ENCODE assay signal across 33 cellular contexts in the genomic region with DNA sequence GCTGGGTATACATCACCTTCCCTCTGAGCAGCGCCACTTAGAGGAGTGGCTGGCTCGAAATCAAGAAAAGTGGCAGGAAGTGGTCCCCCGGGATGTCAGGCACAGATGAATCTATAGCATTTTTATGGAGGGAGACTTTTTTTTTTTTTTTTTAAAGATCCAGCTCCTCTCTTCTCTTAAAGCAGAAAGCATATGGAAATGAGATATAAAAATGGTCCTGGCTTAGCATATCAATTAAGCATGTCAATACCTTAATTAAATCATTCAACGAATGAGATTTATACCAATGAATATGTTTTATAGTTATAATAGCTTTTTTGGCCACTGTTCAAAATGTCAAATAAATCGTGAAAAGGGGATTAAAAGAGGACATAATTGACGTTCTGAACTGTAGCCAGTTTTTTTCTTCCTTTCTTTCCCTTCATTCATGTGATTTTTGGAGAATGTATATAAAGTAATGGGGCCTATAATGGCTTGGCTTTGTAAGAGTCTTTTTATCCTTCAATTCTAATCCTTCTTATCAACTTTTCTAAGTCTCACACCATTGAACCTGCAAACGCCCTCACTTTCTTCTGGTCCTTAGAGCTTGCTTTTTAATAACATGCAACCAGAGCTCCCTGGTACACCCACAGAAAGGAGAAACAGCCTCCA.
A peak's percentile ranks its signal among the peaks of the same experiment; 100 is the strongest.
DNase-seq lines count a peak whose midpoint lies in the region; ATAC-seq and TF ChIP-seq lines count a peak whose summit lies in the region.
"Had no signal": no experiment of that assay in that cellular context is flagged by ENCODE, and none has a peak within 500 bp of the region (broad histone marks: within the 10 kb centered on the region; RNA-seq: fewer than 3 reads in every experiment).

No MANE protein-coding gene starts in this region.

- H3K4me1 ChIP-seq in BE2C (peaks cover 61% of the 10 kb centered on the region), HAP-1 (peaks cover 32% of the 10 kb centered on the region)
- H3K4me1 ChIP-seq: esophagus muscularis mucosa, foreskin keratinocyte, lower lobe of right lung, right atrium auricular region, stomach, tibial artery had no signal

- TF ChIP-seq CTCF in BE2C (IDR thresholded peaks at IDR 0.05; ENCODE audit: low read depth, low read length), result no peak

- DNase-seq in BE2C (peak; percentile 78), HAP-1 (ENCODE audit: low spot score in 2 of 2) (peak; percentile 93 to 100), NCI-H187 treated with DMSO at 0.1 percent for 48 hours (lab: John Stamatoyannopoulos, UW) (peak; percentile 69), dedifferentiated amniotic fluid mesenchymal stem cell (ENCODE audit: extremely low spot score) (no peak), SIG-M5 treated with dmso at 0.1 percent for 504 hours (lab: John Stamatoyannopoulos, UW; ENCODE audit: unreplicated experiment) (no peak)
- DNase-seq in activated T-helper 2 cell treated with anti-CD3 and anti-CD28 coated beads, Interferon-gamma antibody, Interleukin-2, Interleukin-4, amounts not matched to agents 10 μg/mL and 5 μg/mL and 100 μg/mL, durations not matched to agents 14 hours and 24 hours and 36 hours (ENCODE audit: low spot score), result no peak
- DNase-seq: activated CD4-positive, alpha-beta memory T cell treated with anti-CD3 and anti-CD28 coated beads, Interleukin-2, amount 10 ng/mL, durations not matched to agents 7 days and 5 days; activated CD4-positive, alpha-beta T cell treated with anti-CD3 and anti-CD28 coated beads for 1 hour; activated CD8-positive, alpha-beta memory T cell treated with anti-CD3 and anti-CD28 coated beads, Interleukin-2, amount 50 U/mL, for 48 hours; caudate nucleus; COR-L47; DND-41; foreskin keratinocyte; KBM-7; lower lobe of right lung; MM.1S; NCI-H2029 treated with DMSO at 0.1 percent for 48 hours; NCI-H510A treated with DMSO at 0.1 percent for 48 hours; ovary; RPMI8226; stimulated activated CD4-positive, alpha-beta T cell treated with anti-CD3 and anti-CD28 coated beads, Interleukin-1b, Interleukin-23, amount 100 ng/mL, for 48 hours; stimulated activated CD8-positive, alpha-beta memory T cell treated with anti-CD3 and anti-CD28 coated beads, Interleukin-4, amount 100 ng/mL, for 48 hours; stomach; tibial artery had no signal

- intact Hi-C loops in activated T-helper 2 cell treated with anti-CD3 and anti-CD28 coated beads, Interferon-gamma antibody, Interleukin-2, Interleukin-4, amounts not matched to agents 10 μg/mL and 5 μg/mL and 100 μg/mL, durations not matched to agents 14 hours and 24 hours and 36 hours (cut with micrococcal nuclease), result loop anchor here (5.0 kb wide), 1 partner anchor 151 kb away; no protein-coding TSS in a partner anchor

- no peaks in the 10 kb centered on the region for H3K9me3 Mint-ChIP-seq in activated T-helper 2 cell treated with anti-CD3 and anti-CD28 coated beads, Interferon-gamma antibody, Interleukin-2, Interleukin-4, amounts not matched to agents 10 μg/mL and 5 μg/mL and 100 μg/mL, durations not matched to agents 14 hours and 24 hours and 36 hours
- H3K9me3 Mint-ChIP-seq: activated CD4-positive, alpha-beta memory T cell treated with anti-CD3 and anti-CD28 coated beads, Interleukin-2, amount 10 ng/mL, durations not matched to agents 7 days and 5 days; activated naive CD4-positive, alpha-beta T cell treated with anti-CD3 and anti-CD28 coated beads, Interleukin-2, amount 50 U/mL, for 24 hours; dendritic cell treated with granulocyte-macrophage colony-stimulating factor and Interleukin-4, amounts not matched to agents 40 ng/mL and 50 ng/mL, for 4 days; nephron; T-helper 1 cell treated with Interleukin-12 subunit alpha and Interleukin-12 subunit beta and Interleukin-4 antibody, amounts not matched to agents 30 μg/mL and 1 μg/mL, for 36 hours had no signal

- in situ Hi-C loops in HAP-1 (cut with MboI; ENCODE audit: low sequenced_read_pairs), result no loop called here

- H3K27me3 ChIP-seq in BE2C (no peaks in the 10 kb centered on the region), HAP-1 (ENCODE audit: low read depth) (no peaks in the 10 kb centered on the region)
- H3K27me3 ChIP-seq: BLaER1 treated with 17β-estradiol and CSF1 and Interleukin-3, amounts not matched to agents 10 nM and 100 nM; esophagus muscularis mucosa; foreskin keratinocyte; ovary; right atrium auricular region; stomach; tibial artery had no signal

- H3K36me3 ChIP-seq in BE2C, result no peaks in the 10 kb centered on the region
- no peaks in the 10 kb centered on the region for H3K36me3 ChIP-seq in HAP-1 (replicated peaks)
- H3K36me3 ChIP-seq: BLaER1 treated with 17β-estradiol and CSF1 and Interleukin-3, amounts not matched to agents 10 nM and 100 nM; esophagus muscularis mucosa; lower lobe of right lung; ovary; right atrium auricular region; stomach; tibial artery had no signal

- H3K4me1 Mint-ChIP-seq in activated T-helper 2 cell treated with anti-CD3 and anti-CD28 coated beads, Interferon-gamma antibody, Interleukin-2, Interleukin-4, amounts not matched to agents 10 μg/mL and 5 μg/mL and 100 μg/mL, durations not matched to agents 14 hours and 24 hours and 36 hours (ENCODE audit: low read depth), result peaks cover 31% of the 10 kb centered on the region
- H3K4me1 Mint-ChIP-seq: activated naive CD4-positive, alpha-beta T cell treated with anti-CD3 and anti-CD28 coated beads, Interleukin-2, amount 50 U/mL, for 24 hours had no signal

- H3K4me3 Mint-ChIP-seq in activated T-helper 2 cell treated with anti-CD3 and anti-CD28 coated beads, Interferon-gamma antibody, Interleukin-2, Interleukin-4, amounts not matched to agents 10 μg/mL and 5 μg/mL and 100 μg/mL, durations not matched to agents 14 hours and 24 hours and 36 hours (ENCODE audit: low read depth), result no peak overlapping the region
- H3K4me3 Mint-ChIP-seq: activated CD4-positive, alpha-beta memory T cell treated with anti-CD3 and anti-CD28 coated beads, Interleukin-2, amount 10 ng/mL, durations not matched to agents 7 days and 5 days; activated naive CD4-positive, alpha-beta T cell treated with anti-CD3 and anti-CD28 coated beads, Interleukin-2, amount 50 U/mL, for 24 hours; dendritic cell treated with granulocyte-macrophage colony-stimulating factor and Interleukin-4, amounts not matched to agents 40 ng/mL and 50 ng/mL, for 4 days; nephron; T-helper 1 cell treated with Interleukin-12 subunit alpha and Interleukin-12 subunit beta and Interleukin-4 antibody, amounts not matched to agents 30 μg/mL and 1 μg/mL, for 36 hours had no signal

- peaks cover 2% of the 10 kb centered on the region for H3K27me3 Mint-ChIP-seq in activated T-helper 2 cell treated with anti-CD3 and anti-CD28 coated beads, Interferon-gamma antibody, Interleukin-2, Interleukin-4, amounts not matched to agents 10 μg/mL and 5 μg/mL and 100 μg/mL, durations not matched to agents 14 hours and 24 hours and 36 hours (ENCODE audit: low read depth)
- H3K27me3 Mint-ChIP-seq: activated CD4-positive, alpha-beta memory T cell treated with anti-CD3 and anti-CD28 coated beads, Interleukin-2, amount 10 ng/mL, durations not matched to agents 7 days and 5 days had no signal

- peak; percentile 13; the same call in 1 of the 3 replicates for ATAC-seq in SK-N-SH treated with all-trans-retinoic acid at 6 μM for 48 hours
- ATAC-seq: foreskin keratinocyte, lower lobe of right lung had no signal

- H3K4me3 ChIP-seq in BE2C (ENCODE audit: low read depth, low read length) (no peak overlapping the region), HAP-1 (no peak overlapping the region)
- H3K4me3 ChIP-seq: BLaER1 treated with 17β-estradiol and CSF1 and Interleukin-3, amounts not matched to agents 10 nM and 100 nM; esophagus muscularis mucosa; lower lobe of right lung; ovary; right atrium auricular region; smooth muscle cell; stomach; tibial artery had no signal

- H3K36me3 Mint-ChIP-seq in activated T-helper 2 cell treated with anti-CD3 and anti-CD28 coated beads, Interferon-gamma antibody, Interleukin-2, Interleukin-4, amounts not matched to agents 10 μg/mL and 5 μg/mL and 100 μg/mL, durations not matched to agents 14 hours and 24 hours and 36 hours (ENCODE audit: low read depth), result no peaks in the 10 kb centered on the region
- H3K36me3 Mint-ChIP-seq: activated naive CD4-positive, alpha-beta T cell treated with anti-CD3 and anti-CD28 coated beads, Interleukin-2, amount 50 U/mL, for 24 hours had no signal

- H3K9me3 ChIP-seq in BE2C (no peaks in the 10 kb centered on the region), HAP-1 (no peaks in the 10 kb centered on the region)
- H3K9me3 ChIP-seq: esophagus muscularis mucosa, lower lobe of right lung, ovary, right atrium auricular region, stomach, tibial artery had no signal

- H3K27ac Mint-ChIP-seq in activated T-helper 2 cell treated with anti-CD3 and anti-CD28 coated beads, Interferon-gamma antibody, Interleukin-2, Interleukin-4, amounts not matched to agents 10 μg/mL and 5 μg/mL and 100 μg/mL, durations not matched to agents 14 hours and 24 hours and 36 hours, result no peak overlapping the region
- H3K27ac Mint-ChIP-seq: activated CD4-positive, alpha-beta memory T cell treated with anti-CD3 and anti-CD28 coated beads, Interleukin-2, amount 10 ng/mL, durations not matched to agents 7 days and 5 days; activated naive CD4-positive, alpha-beta T cell treated with anti-CD3 and anti-CD28 coated beads, Interleukin-2, amount 50 U/mL, for 24 hours; dendritic cell treated with granulocyte-macrophage colony-stimulating factor and Interleukin-4, amounts not matched to agents 40 ng/mL and 50 ng/mL, for 4 days; nephron; T-helper 1 cell treated with Interleukin-12 subunit alpha and Interleukin-12 subunit beta and Interleukin-4 antibody, amounts not matched to agents 30 μg/mL and 1 μg/mL, for 36 hours had no signal

TF ChIP-seq in SK-N-SH treated with all-trans-retinoic acid at 6 μM for 48 hours, 23 proteins besides CTCF, POLR2A, EP300 and RAD21:
- TF ChIP-seq PPARA (CRISPR knock-in tag; IDR thresholded peaks at IDR 0.05; ENCODE audit: borderline replicate concordance) (no peak), ISL1 (CRISPR knock-in tag; IDR thresholded peaks at IDR 0.05) (peak; percentile 99), SNAI2 (CRISPR knock-in tag; IDR thresholded peaks at IDR 0.05) (no peak)

Comparison
In these comparisons a context has a peak if more than half of its experiments do, and no peak if none do; other contexts are left out.
1. DNase-seq: peak in BE2C (single experiment), HAP-1 (2 of 2) and NCI-H187 treated with DMSO at 0.1 percent for 48 hours (single experiment); none in dedifferentiated amniotic fluid mesenchymal stem cell (single experiment), activated T-helper 2 cell treated with anti-CD3 and anti-CD28 coated beads, Interferon-gamma antibody, Interleukin-2, Interleukin-4, amounts not matched to agents 10 μg/mL and 5 μg/mL and 100 μg/mL, durations not matched to agents 14 hours and 24 hours and 36 hours (single experiment) and SIG-M5 treated with dmso at 0.1 percent for 504 hours (single experiment).